ENCODE assay signal across 23 cellular contexts in the genomic region with DNA sequence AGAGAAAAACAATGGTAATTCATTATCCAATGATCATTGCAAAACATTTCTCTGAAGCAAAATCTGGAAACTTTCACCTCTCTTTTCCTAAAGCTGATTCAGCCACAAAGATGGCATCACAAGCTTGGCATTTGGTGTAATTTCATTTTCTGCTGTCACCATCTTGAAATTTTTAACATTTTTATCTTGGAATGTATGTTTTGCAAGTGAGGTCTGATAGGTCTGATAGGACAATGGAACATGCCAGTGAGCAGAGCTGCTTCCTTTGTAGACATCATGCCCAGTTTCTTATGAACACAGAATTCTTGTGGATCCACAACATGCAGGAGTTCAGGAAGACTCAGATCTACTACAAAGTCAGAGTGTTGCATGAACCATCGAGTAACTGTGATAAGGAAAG.
DNase-seq lines count a peak whose midpoint lies in the region; ATAC-seq, FAIRE-seq and TF ChIP-seq lines count a peak whose summit lies in the region.
"Had no signal": no experiment of that assay in that cellular context is flagged by ENCODE, and none has a peak within 500 bp of the region (broad histone marks: within the 10 kb centered on the region; RNA-seq: fewer than 3 reads in every experiment).

No MANE protein-coding gene starts in this region.

- H4K8ac ChIP-seq in H1 (ENCODE audit: extremely low read depth, insufficient read depth, low read length) = no peak overlapping the region

- no peak overlapping the region for H3K4ac ChIP-seq in H1 (replicated peaks; ENCODE audit: insufficient read length, low read depth, low read length)

- no peaks in the 10 kb centered on the region for H3F3A ChIP-seq in SK-N-SH (replicated peaks; ENCODE audit: insufficient read depth)

- TF ChIP-seq RAD21 in SK-N-SH (IDR thresholded peaks at IDR 0.05; ENCODE audit: low read length) (no peak), H1 (IDR thresholded peaks at IDR 0.05 in 1 of 2, conservative IDR thresholded peaks at IDR 0.05 in 1 of 2; ENCODE audit: low read depth in 2 of 2, low read length in 2 of 2) (no peak)

- no peaks in the 10 kb centered on the region for H3K79me2 ChIP-seq in SK-N-SH (ENCODE audit: insufficient read depth)
- no peaks in the 10 kb centered on the region for H3K79me2 ChIP-seq in H1 (ENCODE audit: control insufficient read depth in 1 of 2, insufficient read depth in 2 of 2, low read length in 2 of 2)

- H3K23ac ChIP-seq in H1 (ENCODE audit: insufficient read length) = no peak overlapping the region

- H2AK5ac ChIP-seq in H1 (ENCODE audit: low read depth, low read length) = no peak overlapping the region

- no peaks in the 10 kb centered on the region for H4K20me1 ChIP-seq in SK-N-SH (ENCODE audit: insufficient read depth)
- no peaks in the 10 kb centered on the region for H4K20me1 ChIP-seq in H1 (replicated peaks in 1 of 2; ENCODE audit: control insufficient read depth in 1 of 2, insufficient read depth in 2 of 2, low read length in 2 of 2)
- H4K20me1 ChIP-seq: BLaER1 had no signal

- no peak for DNase-seq in SK-N-SH
- peak; percentile 88 for DNase-seq in amniotic epithelial cell (ENCODE audit: low read depth)
- no peak for DNase-seq in H1 (ENCODE audit: low read depth in 1 of 2, low spot score in 2 of 2)
- peak; percentile 4 for DNase-seq in renal cortical epithelial cell (ENCODE audit: low read depth)
- no peak for DNase-seq in GM03348 (ENCODE audit: low spot score)
- DNase-seq in vagina (ENCODE audit: extremely low spot score in 2 of 2) = no peak
- DNase-seq: Caco-2; CD4-positive, CD25-positive, alpha-beta regulatory T cell; CD8-positive, alpha-beta T cell; DMS 273 treated with DMSO at 0.1 percent for 48 hours; DMS79; EL; GDM1; HFFc6 had no signal

- no peaks in the 10 kb centered on the region for H3K23me2 ChIP-seq in H1 (ENCODE audit: low read depth, low read length)

- H3K56ac ChIP-seq in H1 (replicated peaks; ENCODE audit: insufficient read length, low read depth, low read length) = no peak overlapping the region

- no peak overlapping the region for H3K18ac ChIP-seq in H1 (ENCODE audit: extremely low read depth, low read length)

- no peaks in the 10 kb centered on the region for H3K9me3 ChIP-seq in SK-N-SH
- H3K9me3 ChIP-seq in H1 (ENCODE audit: insufficient read depth in 2 of 2, low read depth in 1 of 2, low read length in 1 of 2) = no peaks in the 10 kb centered on the region
- H3K9me3 ChIP-seq in vagina = no peaks in the 10 kb centered on the region
- H3K9me3 ChIP-seq: BLaER1, Caco-2, HAP-1 had no signal

- H3K36me3 ChIP-seq in SK-N-SH (replicated peaks in 1 of 2; ENCODE audit: control insufficient read depth in 1 of 2, insufficient read depth in 2 of 2, low read length in 1 of 2) (no peaks in the 10 kb centered on the region), H1 (ENCODE audit: control insufficient read depth in 2 of 4, insufficient read depth in 4 of 4, low read length in 3 of 4) (no peaks in the 10 kb centered on the region; a peak in 1 of 8 replicates), vagina (no peaks in the 10 kb centered on the region)
- H3K36me3 ChIP-seq: BLaER1, HAP-1 had no signal

- intact Hi-C loops in vagina (cut with DNase I) = no loop called here

- TF ChIP-seq CTCF in SK-N-SH (IDR thresholded peaks at IDR 0.05) (no peak), H1 (IDR thresholded peaks at IDR 0.05; ENCODE audit: control extremely low read depth in 1 of 3, insufficient read depth in 1 of 3, low read depth in 1 of 3, low read length in 3 of 3) (no peak), vagina (IDR thresholded peaks at IDR 0.05) (no peak)

- WGBS in SK-N-SH (ENCODE audit: low lambda C conversion rate) = 0% methylated on average over 1 of the region's 1 CpG
- 95% methylated on average over 1 of the region's 1 CpG; no CpG with 5 or more reads in 1 of the 2 experiments for WGBS in H1 (ENCODE audit: extremely low coverage in 1 of 2, insufficient coverage in 1 of 2, insufficient read length in 1 of 2, insufficient replicate concordance in 2 of 2, low coverage in 1 of 2, low lambda C conversion rate in 2 of 2, missing lambda C conversion rate in 1 of 2), 2 experiments

- H3K27me3 ChIP-seq in SK-N-SH (ENCODE audit: insufficient read depth) (no peaks in the 10 kb centered on the region), H1 (replicated peaks in 1 of 4; ENCODE audit: control insufficient read depth in 3 of 4, extremely low read depth in 1 of 4, insufficient read depth in 3 of 4, low read length in 3 of 4) (peaks cover 0 to 1% (median 0%) of the 10 kb centered on the region in 4 experiments; a peak in 1 of 7 replicates), vagina (no peaks in the 10 kb centered on the region)
- H3K27me3 ChIP-seq: BLaER1 had no signal

- no peaks in the 10 kb centered on the region for H3K79me1 ChIP-seq in H1 (ENCODE audit: low read depth, low read length)

- no peak for TF ChIP-seq EP300 in SK-N-SH (IDR thresholded peaks at IDR 0.05; ENCODE audit: borderline replicate concordance in 1 of 2, low read depth in 1 of 2, low read length in 1 of 2)
- no peak for TF ChIP-seq EP300 in H1 (IDR thresholded peaks at IDR 0.05; ENCODE audit: borderline replicate concordance in 1 of 2, low read depth in 2 of 2, low read length in 2 of 2)

- no peak for TF ChIP-seq POLR2A in H1 (IDR thresholded peaks at IDR 0.05; ENCODE audit: control extremely low read depth in 1 of 2, low read depth in 2 of 2, low read length in 2 of 2)
- TF ChIP-seq POLR2A in GM18505 (IDR thresholded peaks at IDR 0.05; ENCODE audit: borderline replicate concordance, extremely low read depth, insufficient read depth, insufficient read length) = no peak
- no peak for TF ChIP-seq POLR2A in vagina (IDR thresholded peaks at IDR 0.05)

- H3K4me3 ChIP-seq in SK-N-SH (ENCODE audit: low read depth in 2 of 2, low read length in 1 of 2) = no peak overlapping the region
- H3K4me3 ChIP-seq in H1 (ENCODE audit: extremely low read depth in 1 of 4, insufficient read depth in 2 of 4, low read depth in 3 of 4, low read length in 4 of 4) = no peak overlapping the region
- H3K4me3 ChIP-seq in vagina = no peak overlapping the region
- H3K4me3 ChIP-seq: BLaER1, GM23338, HAP-1 had no signal

- H3K14ac ChIP-seq in H1 (ENCODE audit: insufficient read length) = no peak overlapping the region

- no peak overlapping the region for H2BK5ac ChIP-seq in H1 (ENCODE audit: low read depth, low read length)

- no peak overlapping the region for H2BK120ac ChIP-seq in H1 (replicated peaks; ENCODE audit: low read depth, low read length)

- H2AFZ ChIP-seq in SK-N-SH (ENCODE audit: low read depth) = no peak overlapping the region
- H2AFZ ChIP-seq in H1 (ENCODE audit: low read length) = peak overlapping the region; percentile 73; the same call in 1 of the 2 replicates
- H2AFZ ChIP-seq: GM23338 had no signal

- H4K5ac ChIP-seq in H1 (ENCODE audit: insufficient read length, low read depth, low read length) = no peak overlapping the region

- no peak overlapping the region for H3K4me2 ChIP-seq in SK-N-SH
- H3K4me2 ChIP-seq in H1 (ENCODE audit: insufficient read depth in 1 of 2, low read depth in 2 of 2, low read length in 2 of 2) = no peak overlapping the region
- H3K4me2 ChIP-seq: BLaER1, GM23338 had no signal

- no peak overlapping the region for H4K91ac ChIP-seq in H1 (replicated peaks; ENCODE audit: insufficient read length, low read length)

- H3K9ac ChIP-seq in SK-N-SH (no peak overlapping the region), H1 (replicated peaks in 1 of 4; ENCODE audit: extremely low read depth in 1 of 4, low read depth in 3 of 4, low read length in 3 of 4) (no peak overlapping the region)
- H3K9ac ChIP-seq: BLaER1 had no signal

- H3K27ac ChIP-seq in SK-N-SH (ENCODE audit: low read depth in 2 of 2, low read length in 1 of 2) (no peak overlapping the region), H1 (ENCODE audit: low read depth, low read length) (no peak overlapping the region), vagina (no peak overlapping the region)
- H3K27ac ChIP-seq: 22Rv1, BLaER1, C4-2B had no signal

- no peak overlapping the region for H2BK15ac ChIP-seq in H1 (ENCODE audit: low read length)

- no peak overlapping the region for H2BK12ac ChIP-seq in H1 (ENCODE audit: low read depth, low read length)

- ATAC-seq in SK-N-SH treated with all-trans-retinoic acid at 6 μM for 48 hours (no peak), GM18505 (IDR thresholded peaks at IDR 0.05; ENCODE audit: unreplicated experiment) (no peak)
- ATAC-seq: CD8-positive, alpha-beta T cell; GM23338 had no signal

- POLR2A ChIA-PET in SK-N-SH (lab: Yijun Ruan, JAX) = no interaction called here
- POLR2A ChIA-PET in H1 (lab: Charles Lee; ENCODE audit: partially characterized antibody) = no interaction called here

- no peaks in the 10 kb centered on the region; the same call in 1 of the 2 replicates for H3K9me2 ChIP-seq in SK-N-SH

- H3K4me1 ChIP-seq in SK-N-SH (ENCODE audit: control insufficient read depth in 1 of 2, insufficient read depth in 2 of 2, low read depth in 1 of 2, low read length in 1 of 2) (no peaks in the 10 kb centered on the region), H1 (replicated peaks in 1 of 4; ENCODE audit: control insufficient read depth in 3 of 4, insufficient read depth in 4 of 4, low read length in 3 of 4) (no peaks in the 10 kb centered on the region), vagina (no peaks in the 10 kb centered on the region)
- H3K4me1 ChIP-seq: BLaER1, Caco-2, HAP-1 had no signal

- CTCF ChIA-PET in SK-N-SH (lab: Yijun Ruan, JAX) = interaction anchor here (1.2 kb wide), 1 partner anchor 16 kb away, joined by 3 read pairs; no protein-coding TSS in a partner anchor
- CTCF ChIA-PET in H1 (lab: Charles Lee; ENCODE audit: partially characterized antibody) = no interaction called here

- no peak overlapping the region for H2BK20ac ChIP-seq in H1 (ENCODE audit: low read length)

- FAIRE-seq in H1 (lab: Jason Lieb, UNC) = no peak
- FAIRE-seq: GM12891, H54 had no signal

TF ChIP-seq in SK-N-SH treated with all-trans-retinoic acid at 6 μM for 48 hours, 23 proteins besides CTCF, POLR2A, EP300 and RAD21 (continues in another document):
- peak; percentile 78; the same call in 1 of the 2 replicates for TF ChIP-seq SNAI2 (CRISPR knock-in tag; IDR thresholded peaks at IDR 0.05)

TF ChIP-seq in H1, 55 proteins besides CTCF, POLR2A, EP300 and RAD21 (continues in another document):
- TF ChIP-seq, protein P1, sequence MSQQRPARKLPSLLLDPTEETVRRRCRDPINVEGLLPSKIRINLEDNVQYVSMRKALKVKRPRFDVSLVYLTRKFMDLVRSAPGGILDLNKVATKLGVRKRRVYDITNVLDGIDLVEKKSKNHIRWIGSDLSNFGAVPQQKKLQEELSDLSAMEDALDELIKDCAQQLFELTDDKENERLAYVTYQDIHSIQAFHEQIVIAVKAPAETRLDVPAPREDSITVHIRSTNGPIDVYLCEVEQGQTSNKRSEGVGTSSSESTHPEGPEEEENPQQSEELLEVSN (IDR thresholded peaks at IDR 0.05) = no peak
- TF ChIP-seq BRCA1 (IDR thresholded peaks at IDR 0.05; ENCODE audit: low read depth, low read length) = no peak
- no peak for TF ChIP-seq EGR1 (IDR thresholded peaks at IDR 0.05; ENCODE audit: borderline replicate concordance, low read depth, low read length)
- TF ChIP-seq RXRA (IDR thresholded peaks at IDR 0.05; ENCODE audit: insufficient read depth, low read depth, low read length) = no peak
- TF ChIP-seq TCF12 (IDR thresholded peaks at IDR 0.05; ENCODE audit: low read depth, low read length) = no peak
- no peak for TF ChIP-seq SIX5 (IDR thresholded peaks at IDR 0.05; ENCODE audit: low read depth, low read length)
- TF ChIP-seq KDM4A (IDR thresholded peaks at IDR 0.05; ENCODE audit: low read depth, low read length, severe bottlenecking) = no peak

Comparison
In these comparisons a context has a peak if more than half of its experiments do, and no peak if none do; other contexts are left out.
1. DNase-seq: peak in amniotic epithelial cell (single experiment) and renal cortical epithelial cell (single experiment); none in SK-N-SH (single experiment), H1 (0 of 2), GM03348 (single experiment) and vagina (0 of 2).